ENCODE assay signal across 1 cellular context in the genomic region with DNA sequence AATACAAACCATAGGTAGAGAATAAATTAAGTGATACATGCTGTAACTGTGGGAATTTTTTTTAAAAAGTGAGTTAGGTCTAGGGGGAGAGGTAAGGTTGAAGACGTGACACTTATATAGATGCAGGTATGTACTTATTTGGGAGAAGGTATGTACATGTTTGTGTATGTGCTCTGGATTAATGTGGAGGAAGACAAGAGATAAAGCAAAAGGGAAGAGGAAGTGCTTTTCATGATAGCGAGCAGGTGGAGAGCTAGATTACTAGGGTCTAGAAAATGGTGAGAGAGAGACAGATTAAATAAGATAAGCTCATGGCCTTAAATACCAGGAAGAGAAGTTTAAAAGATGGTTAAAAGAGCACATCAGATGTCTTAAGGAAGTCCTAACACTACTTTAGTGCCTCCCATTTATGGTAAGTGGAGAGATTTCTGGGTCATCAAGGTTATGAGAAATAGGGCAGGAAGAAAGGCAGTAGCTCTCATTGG.
TF ChIP-seq lines count a peak whose summit lies in the region.

No MANE protein-coding gene starts in this region.

TF ChIP-seq in K562, 482 proteins besides CTCF, POLR2A, EP300 and RAD21 (continued from another document and continues in another):
- no peak for TF ChIP-seq POLR3G (IDR thresholded peaks at IDR 0.05; ENCODE audit: extremely low read depth, insufficient read length, insufficient replicate concordance)
- TF ChIP-seq NR2C2 (CRISPR knock-in tag; IDR thresholded peaks at IDR 0.05): no peak
- no peak; the same call in 1 of the 2 replicates for TF ChIP-seq NR2C2 (tag; IDR thresholded peaks at IDR 0.05)
- TF ChIP-seq ASH1L (IDR thresholded peaks at IDR 0.05; ENCODE audit: borderline replicate concordance, low read depth, partially characterized antibody): peak; percentile 40
- no peak for TF ChIP-seq ZNF274 (IDR thresholded peaks at IDR 0.05; ENCODE audit: borderline replicate concordance, low read depth, low read length)
- TF ChIP-seq FIP1L1 (IDR thresholded peaks at IDR 0.05; ENCODE audit: low read depth, low read length, poor library complexity, severe bottlenecking): no peak
- TF ChIP-seq ZNF174 (CRISPR knock-in tag; IDR thresholded peaks at IDR 0.05): no peak
- TF ChIP-seq, protein P1, sequence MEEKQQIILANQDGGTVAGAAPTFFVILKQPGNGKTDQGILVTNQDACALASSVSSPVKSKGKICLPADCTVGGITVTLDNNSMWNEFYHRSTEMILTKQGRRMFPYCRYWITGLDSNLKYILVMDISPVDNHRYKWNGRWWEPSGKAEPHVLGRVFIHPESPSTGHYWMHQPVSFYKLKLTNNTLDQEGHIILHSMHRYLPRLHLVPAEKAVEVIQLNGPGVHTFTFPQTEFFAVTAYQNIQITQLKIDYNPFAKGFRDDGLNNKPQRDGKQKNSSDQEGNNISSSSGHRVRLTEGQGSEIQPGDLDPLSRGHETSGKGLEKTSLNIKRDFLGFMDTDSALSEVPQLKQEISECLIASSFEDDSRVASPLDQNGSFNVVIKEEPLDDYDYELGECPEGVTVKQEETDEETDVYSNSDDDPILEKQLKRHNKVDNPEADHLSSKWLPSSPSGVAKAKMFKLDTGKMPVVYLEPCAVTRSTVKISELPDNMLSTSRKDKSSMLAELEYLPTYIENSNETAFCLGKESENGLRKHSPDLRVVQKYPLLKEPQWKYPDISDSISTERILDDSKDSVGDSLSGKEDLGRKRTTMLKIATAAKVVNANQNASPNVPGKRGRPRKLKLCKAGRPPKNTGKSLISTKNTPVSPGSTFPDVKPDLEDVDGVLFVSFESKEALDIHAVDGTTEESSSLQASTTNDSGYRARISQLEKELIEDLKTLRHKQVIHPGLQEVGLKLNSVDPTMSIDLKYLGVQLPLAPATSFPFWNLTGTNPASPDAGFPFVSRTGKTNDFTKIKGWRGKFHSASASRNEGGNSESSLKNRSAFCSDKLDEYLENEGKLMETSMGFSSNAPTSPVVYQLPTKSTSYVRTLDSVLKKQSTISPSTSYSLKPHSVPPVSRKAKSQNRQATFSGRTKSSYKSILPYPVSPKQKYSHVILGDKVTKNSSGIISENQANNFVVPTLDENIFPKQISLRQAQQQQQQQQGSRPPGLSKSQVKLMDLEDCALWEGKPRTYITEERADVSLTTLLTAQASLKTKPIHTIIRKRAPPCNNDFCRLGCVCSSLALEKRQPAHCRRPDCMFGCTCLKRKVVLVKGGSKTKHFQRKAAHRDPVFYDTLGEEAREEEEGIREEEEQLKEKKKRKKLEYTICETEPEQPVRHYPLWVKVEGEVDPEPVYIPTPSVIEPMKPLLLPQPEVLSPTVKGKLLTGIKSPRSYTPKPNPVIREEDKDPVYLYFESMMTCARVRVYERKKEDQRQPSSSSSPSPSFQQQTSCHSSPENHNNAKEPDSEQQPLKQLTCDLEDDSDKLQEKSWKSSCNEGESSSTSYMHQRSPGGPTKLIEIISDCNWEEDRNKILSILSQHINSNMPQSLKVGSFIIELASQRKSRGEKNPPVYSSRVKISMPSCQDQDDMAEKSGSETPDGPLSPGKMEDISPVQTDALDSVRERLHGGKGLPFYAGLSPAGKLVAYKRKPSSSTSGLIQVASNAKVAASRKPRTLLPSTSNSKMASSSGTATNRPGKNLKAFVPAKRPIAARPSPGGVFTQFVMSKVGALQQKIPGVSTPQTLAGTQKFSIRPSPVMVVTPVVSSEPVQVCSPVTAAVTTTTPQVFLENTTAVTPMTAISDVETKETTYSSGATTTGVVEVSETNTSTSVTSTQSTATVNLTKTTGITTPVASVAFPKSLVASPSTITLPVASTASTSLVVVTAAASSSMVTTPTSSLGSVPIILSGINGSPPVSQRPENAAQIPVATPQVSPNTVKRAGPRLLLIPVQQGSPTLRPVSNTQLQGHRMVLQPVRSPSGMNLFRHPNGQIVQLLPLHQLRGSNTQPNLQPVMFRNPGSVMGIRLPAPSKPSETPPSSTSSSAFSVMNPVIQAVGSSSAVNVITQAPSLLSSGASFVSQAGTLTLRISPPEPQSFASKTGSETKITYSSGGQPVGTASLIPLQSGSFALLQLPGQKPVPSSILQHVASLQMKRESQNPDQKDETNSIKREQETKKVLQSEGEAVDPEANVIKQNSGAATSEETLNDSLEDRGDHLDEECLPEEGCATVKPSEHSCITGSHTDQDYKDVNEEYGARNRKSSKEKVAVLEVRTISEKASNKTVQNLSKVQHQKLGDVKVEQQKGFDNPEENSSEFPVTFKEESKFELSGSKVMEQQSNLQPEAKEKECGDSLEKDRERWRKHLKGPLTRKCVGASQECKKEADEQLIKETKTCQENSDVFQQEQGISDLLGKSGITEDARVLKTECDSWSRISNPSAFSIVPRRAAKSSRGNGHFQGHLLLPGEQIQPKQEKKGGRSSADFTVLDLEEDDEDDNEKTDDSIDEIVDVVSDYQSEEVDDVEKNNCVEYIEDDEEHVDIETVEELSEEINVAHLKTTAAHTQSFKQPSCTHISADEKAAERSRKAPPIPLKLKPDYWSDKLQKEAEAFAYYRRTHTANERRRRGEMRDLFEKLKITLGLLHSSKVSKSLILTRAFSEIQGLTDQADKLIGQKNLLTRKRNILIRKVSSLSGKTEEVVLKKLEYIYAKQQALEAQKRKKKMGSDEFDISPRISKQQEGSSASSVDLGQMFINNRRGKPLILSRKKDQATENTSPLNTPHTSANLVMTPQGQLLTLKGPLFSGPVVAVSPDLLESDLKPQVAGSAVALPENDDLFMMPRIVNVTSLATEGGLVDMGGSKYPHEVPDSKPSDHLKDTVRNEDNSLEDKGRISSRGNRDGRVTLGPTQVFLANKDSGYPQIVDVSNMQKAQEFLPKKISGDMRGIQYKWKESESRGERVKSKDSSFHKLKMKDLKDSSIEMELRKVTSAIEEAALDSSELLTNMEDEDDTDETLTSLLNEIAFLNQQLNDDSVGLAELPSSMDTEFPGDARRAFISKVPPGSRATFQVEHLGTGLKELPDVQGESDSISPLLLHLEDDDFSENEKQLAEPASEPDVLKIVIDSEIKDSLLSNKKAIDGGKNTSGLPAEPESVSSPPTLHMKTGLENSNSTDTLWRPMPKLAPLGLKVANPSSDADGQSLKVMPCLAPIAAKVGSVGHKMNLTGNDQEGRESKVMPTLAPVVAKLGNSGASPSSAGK (IDR thresholded peaks at IDR 0.05): no peak
- TF ChIP-seq ZNF668 (CRISPR knock-in tag; IDR thresholded peaks at IDR 0.05): no peak
- no peak for TF ChIP-seq ZNF445 (CRISPR knock-in tag; IDR thresholded peaks at IDR 0.05; ENCODE audit: low read depth)
- TF ChIP-seq, protein P2, sequence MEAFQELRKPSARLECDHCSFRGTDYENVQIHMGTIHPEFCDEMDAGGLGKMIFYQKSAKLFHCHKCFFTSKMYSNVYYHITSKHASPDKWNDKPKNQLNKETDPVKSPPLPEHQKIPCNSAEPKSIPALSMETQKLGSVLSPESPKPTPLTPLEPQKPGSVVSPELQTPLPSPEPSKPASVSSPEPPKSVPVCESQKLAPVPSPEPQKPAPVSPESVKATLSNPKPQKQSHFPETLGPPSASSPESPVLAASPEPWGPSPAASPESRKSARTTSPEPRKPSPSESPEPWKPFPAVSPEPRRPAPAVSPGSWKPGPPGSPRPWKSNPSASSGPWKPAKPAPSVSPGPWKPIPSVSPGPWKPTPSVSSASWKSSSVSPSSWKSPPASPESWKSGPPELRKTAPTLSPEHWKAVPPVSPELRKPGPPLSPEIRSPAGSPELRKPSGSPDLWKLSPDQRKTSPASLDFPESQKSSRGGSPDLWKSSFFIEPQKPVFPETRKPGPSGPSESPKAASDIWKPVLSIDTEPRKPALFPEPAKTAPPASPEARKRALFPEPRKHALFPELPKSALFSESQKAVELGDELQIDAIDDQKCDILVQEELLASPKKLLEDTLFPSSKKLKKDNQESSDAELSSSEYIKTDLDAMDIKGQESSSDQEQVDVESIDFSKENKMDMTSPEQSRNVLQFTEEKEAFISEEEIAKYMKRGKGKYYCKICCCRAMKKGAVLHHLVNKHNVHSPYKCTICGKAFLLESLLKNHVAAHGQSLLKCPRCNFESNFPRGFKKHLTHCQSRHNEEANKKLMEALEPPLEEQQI (IDR thresholded peaks at IDR 0.05): peak; percentile 93
- TF ChIP-seq SOX6 (IDR thresholded peaks at IDR 0.05): peak; percentile 91
- TF ChIP-seq, protein P3, sequence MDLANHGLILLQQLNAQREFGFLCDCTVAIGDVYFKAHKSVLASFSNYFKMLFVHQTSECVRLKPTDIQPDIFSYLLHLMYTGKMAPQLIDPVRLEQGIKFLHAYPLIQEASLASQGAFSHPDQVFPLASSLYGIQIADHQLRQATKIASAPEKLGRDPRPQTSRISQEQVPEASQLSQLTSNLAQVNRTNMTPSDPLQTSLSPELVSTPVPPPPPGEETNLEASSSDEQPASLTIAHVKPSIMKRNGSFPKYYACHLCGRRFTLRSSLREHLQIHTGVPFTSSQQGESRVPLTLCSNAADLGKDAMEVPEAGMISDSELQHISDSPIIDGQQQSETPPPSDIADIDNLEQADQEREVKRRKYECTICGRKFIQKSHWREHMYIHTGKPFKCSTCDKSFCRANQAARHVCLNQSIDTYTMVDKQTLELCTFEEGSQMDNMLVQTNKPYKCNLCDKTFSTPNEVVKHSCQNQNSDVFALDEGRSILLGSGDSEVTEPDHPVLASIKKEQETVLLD (IDR thresholded peaks at IDR 0.05): peak; percentile 89
- TF ChIP-seq, protein P4, sequence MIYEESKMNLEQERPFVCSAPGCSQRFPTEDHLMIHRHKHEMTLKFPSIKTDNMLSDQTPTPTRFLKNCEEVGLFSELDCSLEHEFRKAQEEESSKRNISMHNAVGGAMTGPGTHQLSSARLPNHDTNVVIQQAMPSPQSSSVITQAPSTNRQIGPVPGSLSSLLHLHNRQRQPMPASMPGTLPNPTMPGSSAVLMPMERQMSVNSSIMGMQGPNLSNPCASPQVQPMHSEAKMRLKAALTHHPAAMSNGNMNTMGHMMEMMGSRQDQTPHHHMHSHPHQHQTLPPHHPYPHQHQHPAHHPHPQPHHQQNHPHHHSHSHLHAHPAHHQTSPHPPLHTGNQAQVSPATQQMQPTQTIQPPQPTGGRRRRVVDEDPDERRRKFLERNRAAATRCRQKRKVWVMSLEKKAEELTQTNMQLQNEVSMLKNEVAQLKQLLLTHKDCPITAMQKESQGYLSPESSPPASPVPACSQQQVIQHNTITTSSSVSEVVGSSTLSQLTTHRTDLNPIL (CRISPR knock-in tag; IDR thresholded peaks at IDR 0.05): no peak
- no peak for TF ChIP-seq SREBF1 (IDR thresholded peaks at IDR 0.05; ENCODE audit: borderline replicate concordance, low read depth, low read length)
- TF ChIP-seq NFYB (IDR thresholded peaks at IDR 0.05; ENCODE audit: extremely low read depth, insufficient read length): no peak
- peak; percentile 23; the same call in 1 of the 2 replicates for TF ChIP-seq ZNF584 (CRISPR knock-in tag; IDR thresholded peaks at IDR 0.05; ENCODE audit: low read depth)
- no peak for TF ChIP-seq PRMT5 (CRISPR knock-in tag; IDR thresholded peaks at IDR 0.05)
- peak; percentile 52 for TF ChIP-seq MEIS2 (IDR thresholded peaks at IDR 0.05; ENCODE audit: partially characterized antibody)
- TF ChIP-seq KLF10 (CRISPR knock-in tag; IDR thresholded peaks at IDR 0.05): no peak
- TF ChIP-seq TBL1XR1 (IDR thresholded peaks at IDR 0.05; ENCODE audit: low read length in 2 of 2): peak; percentile 38 to 65; a peak in 3 of 4 replicates
- no peak for TF ChIP-seq TCF7 (IDR thresholded peaks at IDR 0.05; ENCODE audit: borderline replicate concordance)
- TF ChIP-seq HNRNPUL1 (IDR thresholded peaks at IDR 0.05; ENCODE audit: low read length): no peak
- TF ChIP-seq, protein P5, sequence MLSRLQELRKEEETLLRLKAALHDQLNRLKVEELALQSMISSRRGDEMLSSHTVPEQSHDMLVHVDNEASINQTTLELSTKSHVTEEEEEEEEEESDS (CRISPR knock-in tag; IDR thresholded peaks at IDR 0.05): no peak
- TF ChIP-seq, protein P6, sequence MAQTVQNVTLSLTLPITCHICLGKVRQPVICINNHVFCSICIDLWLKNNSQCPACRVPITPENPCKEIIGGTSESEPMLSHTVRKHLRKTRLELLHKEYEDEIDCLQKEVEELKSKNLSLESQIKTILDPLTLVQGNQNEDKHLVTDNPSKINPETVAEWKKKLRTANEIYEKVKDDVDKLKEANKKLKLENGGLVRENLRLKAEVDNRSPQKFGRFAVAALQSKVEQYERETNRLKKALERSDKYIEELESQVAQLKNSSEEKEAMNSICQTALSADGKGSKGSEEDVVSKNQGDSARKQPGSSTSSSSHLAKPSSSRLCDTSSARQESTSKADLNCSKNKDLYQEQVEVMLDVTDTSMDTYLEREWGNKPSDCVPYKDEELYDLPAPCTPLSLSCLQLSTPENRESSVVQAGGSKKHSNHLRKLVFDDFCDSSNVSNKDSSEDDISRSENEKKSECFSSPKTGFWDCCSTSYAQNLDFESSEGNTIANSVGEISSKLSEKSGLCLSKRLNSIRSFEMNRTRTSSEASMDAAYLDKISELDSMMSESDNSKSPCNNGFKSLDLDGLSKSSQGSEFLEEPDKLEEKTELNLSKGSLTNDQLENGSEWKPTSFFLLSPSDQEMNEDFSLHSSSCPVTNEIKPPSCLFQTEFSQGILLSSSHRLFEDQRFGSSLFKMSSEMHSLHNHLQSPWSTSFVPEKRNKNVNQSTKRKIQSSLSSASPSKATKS (CRISPR knock-in tag; IDR thresholded peaks at IDR 0.05): no peak
- TF ChIP-seq KLF16 (IDR thresholded peaks at IDR 0.05): peak; percentile 79
- TF ChIP-seq ZNF316 (IDR thresholded peaks at IDR 0.05): no peak
- TF ChIP-seq, protein P7, sequence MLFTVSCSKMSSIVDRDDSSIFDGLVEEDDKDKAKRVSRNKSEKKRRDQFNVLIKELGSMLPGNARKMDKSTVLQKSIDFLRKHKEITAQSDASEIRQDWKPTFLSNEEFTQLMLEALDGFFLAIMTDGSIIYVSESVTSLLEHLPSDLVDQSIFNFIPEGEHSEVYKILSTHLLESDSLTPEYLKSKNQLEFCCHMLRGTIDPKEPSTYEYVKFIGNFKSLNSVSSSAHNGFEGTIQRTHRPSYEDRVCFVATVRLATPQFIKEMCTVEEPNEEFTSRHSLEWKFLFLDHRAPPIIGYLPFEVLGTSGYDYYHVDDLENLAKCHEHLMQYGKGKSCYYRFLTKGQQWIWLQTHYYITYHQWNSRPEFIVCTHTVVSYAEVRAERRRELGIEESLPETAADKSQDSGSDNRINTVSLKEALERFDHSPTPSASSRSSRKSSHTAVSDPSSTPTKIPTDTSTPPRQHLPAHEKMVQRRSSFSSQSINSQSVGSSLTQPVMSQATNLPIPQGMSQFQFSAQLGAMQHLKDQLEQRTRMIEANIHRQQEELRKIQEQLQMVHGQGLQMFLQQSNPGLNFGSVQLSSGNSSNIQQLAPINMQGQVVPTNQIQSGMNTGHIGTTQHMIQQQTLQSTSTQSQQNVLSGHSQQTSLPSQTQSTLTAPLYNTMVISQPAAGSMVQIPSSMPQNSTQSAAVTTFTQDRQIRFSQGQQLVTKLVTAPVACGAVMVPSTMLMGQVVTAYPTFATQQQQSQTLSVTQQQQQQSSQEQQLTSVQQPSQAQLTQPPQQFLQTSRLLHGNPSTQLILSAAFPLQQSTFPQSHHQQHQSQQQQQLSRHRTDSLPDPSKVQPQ (CRISPR knock-in tag; IDR thresholded peaks at IDR 0.05; ENCODE audit: borderline replicate concordance): no peak
- TF ChIP-seq STAT5B (CRISPR knock-in tag; IDR thresholded peaks at IDR 0.05): no peak
- peak; percentile 25; the same call in 1 of the 2 replicates for TF ChIP-seq GTF2E2 (tag; IDR thresholded peaks at IDR 0.05)
- TF ChIP-seq KDM1A (IDR thresholded peaks at IDR 0.05): peak; percentile 84 to 85; a peak in 2 of 4 replicates
- TF ChIP-seq, protein P8, sequence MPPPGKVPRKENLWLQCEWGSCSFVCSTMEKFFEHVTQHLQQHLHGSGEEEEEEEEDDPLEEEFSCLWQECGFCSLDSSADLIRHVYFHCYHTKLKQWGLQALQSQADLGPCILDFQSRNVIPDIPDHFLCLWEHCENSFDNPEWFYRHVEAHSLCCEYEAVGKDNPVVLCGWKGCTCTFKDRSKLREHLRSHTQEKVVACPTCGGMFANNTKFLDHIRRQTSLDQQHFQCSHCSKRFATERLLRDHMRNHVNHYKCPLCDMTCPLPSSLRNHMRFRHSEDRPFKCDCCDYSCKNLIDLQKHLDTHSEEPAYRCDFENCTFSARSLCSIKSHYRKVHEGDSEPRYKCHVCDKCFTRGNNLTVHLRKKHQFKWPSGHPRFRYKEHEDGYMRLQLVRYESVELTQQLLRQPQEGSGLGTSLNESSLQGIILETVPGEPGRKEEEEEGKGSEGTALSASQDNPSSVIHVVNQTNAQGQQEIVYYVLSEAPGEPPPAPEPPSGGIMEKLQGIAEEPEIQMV (tag; conservative IDR thresholded peaks at IDR 0.05; ENCODE audit: low read depth): no peak
